In the genomic region with DNA sequence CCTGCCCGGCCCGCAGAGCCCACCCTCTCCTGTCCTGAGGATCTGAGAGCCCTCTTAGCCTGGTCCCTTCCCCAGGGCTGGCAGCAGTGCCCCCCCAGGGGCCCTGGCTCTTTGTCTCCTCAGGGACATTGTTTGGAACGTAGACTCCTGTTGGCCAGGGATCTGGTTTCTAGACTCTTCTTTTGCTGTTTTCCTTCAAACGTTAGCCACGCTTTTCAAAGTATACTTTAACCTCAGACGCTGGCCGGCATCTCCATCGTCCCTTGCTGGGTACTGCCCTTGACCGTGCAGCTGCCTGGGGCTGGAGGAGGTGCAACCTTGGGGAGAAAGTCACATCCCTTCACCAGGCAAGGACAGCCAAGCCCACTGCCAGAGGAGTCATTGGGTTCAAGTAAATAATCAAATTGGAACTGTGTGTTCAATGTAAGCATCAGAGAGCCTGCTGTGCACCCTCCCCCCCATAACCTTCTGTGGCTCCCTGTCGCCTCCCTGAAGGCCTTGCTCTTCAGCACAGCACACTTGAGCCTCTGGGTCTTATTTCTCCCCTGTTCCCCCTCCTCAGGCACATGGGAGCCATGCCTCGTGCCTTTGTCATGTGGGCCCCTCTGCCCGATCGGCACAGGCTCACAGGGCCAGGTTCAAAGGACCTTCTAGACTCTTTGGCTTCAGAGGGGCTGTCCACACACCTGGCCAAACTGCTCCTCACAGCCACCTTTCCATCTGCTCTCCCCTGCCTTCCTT, we compare ENCODE assay signal across 16 cellular contexts. TPM values are rescaled to one million over a fixed set of nuclear protein-coding genes. Genes with fewer than 3 reads are reported as not detected.
DNase-seq lines count a peak whose midpoint lies in the region; ATAC-seq, FAIRE-seq and TF ChIP-seq lines count a peak whose summit lies in the region.
"Had no signal": no experiment of that assay in that cellular context is flagged by ENCODE, and none has a peak within 500 bp of the region (broad histone marks: within the 10 kb centered on the region; RNA-seq: fewer than 3 reads in every experiment).

No MANE protein-coding gene starts in this region.

- H4K20me1 ChIP-seq in PC-3 (ENCODE audit: low read length): no peaks in the 10 kb centered on the region

- H3K4me3 ChIP-seq in body of pancreas (no peak overlapping the region), lower lobe of right lung (no peak overlapping the region), PC-3 (ENCODE audit: low read length) (no peak overlapping the region), Caco-2 (ENCODE audit: low read depth, low read length) (no peak overlapping the region)

- H3F3A ChIP-seq in PC-3 (ENCODE audit: low read length, unreplicated experiment): no peaks in the 10 kb centered on the region

- ATAC-seq in body of pancreas (no peak), lower lobe of right lung (no peak), PC-3 (no peak)
- ATAC-seq: CD8-positive, alpha-beta T cell had no signal

- no peak overlapping the region for H3K4me2 ChIP-seq in PC-3 (ENCODE audit: low read length)

- intact Hi-C loops in body of pancreas (cut with DNase I): loop anchor here (5.0 to 10.0 kb wide), 2 partner anchors 318 to 546 kb away; no protein-coding TSS in a partner anchor
- intact Hi-C loops in lower lobe of right lung (cut with DNase I): no loop called here
- intact Hi-C loops in PC-3 (cut with micrococcal nuclease): loop anchor here (10.0 kb wide), 1 partner anchor 316 kb away; no protein-coding TSS in a partner anchor
- intact Hi-C loops in Caco-2 (cut with micrococcal nuclease; ENCODE audit: unreplicated experiment): no loop called here

- BruUV-seq in PC-3 (replicated peaks; lab: Mats Ljungman, UMichigan) (no TSS peak), Caco-2 (replicated peaks; lab: Mats Ljungman, UMichigan) (no TSS peak)

- H2AFZ ChIP-seq in PC-3 (ENCODE audit: low read length): no peak overlapping the region

- H3K27ac Mint-ChIP-seq in Caco-2 (ENCODE audit: unreplicated experiment): no peak overlapping the region
- H3K27ac Mint-ChIP-seq: CD8-positive, alpha-beta T cell had no signal

- POLR2A ChIA-PET in PC-3 (lab: Charles Lee; ENCODE audit: unreplicated experiment) (no interaction called here), Caco-2 (lab: Charles Lee) (no interaction called here)

- CTCF ChIA-PET in PC-3 (lab: Charles Lee) (interaction anchor here (0.6 kb wide), 1 partner anchor 11 kb away, joined by 3 read pairs; no protein-coding TSS in a partner anchor), Caco-2 (lab: Charles Lee) (no interaction called here)

- 76 to 81% methylated on average over 12 to 13 of the region's 13 CpGs for WGBS in body of pancreas, 2 donors

- no peak for TF ChIP-seq POLR2A in body of pancreas (IDR thresholded peaks at IDR 0.05)

- H3K36me3 ChIP-seq in body of pancreas (replicated peaks in 1 of 2; ENCODE audit: insufficient read depth in 1 of 2, low read depth in 2 of 2) (no peaks in the 10 kb centered on the region), lower lobe of right lung (no peaks in the 10 kb centered on the region), PC-3 (ENCODE audit: low read depth, low read length) (no peaks in the 10 kb centered on the region; the same call in 1 of the 2 replicates), Caco-2 (ENCODE audit: control insufficient read depth, insufficient read depth, low read length) (no peaks in the 10 kb centered on the region)

- no peak overlapping the region for H3K9ac ChIP-seq in PC-3 (ENCODE audit: low read length)

- H3K79me2 ChIP-seq in PC-3 (ENCODE audit: low read length): no peaks in the 10 kb centered on the region

- no peak for FAIRE-seq in GM19239 (lab: Jason Lieb, UNC)
- FAIRE-seq: small intestine had no signal

- no peaks in the 10 kb centered on the region for H3K27me3 Mint-ChIP-seq in Caco-2 (ENCODE audit: insufficient read depth, unreplicated experiment)

- H3K4me1 Mint-ChIP-seq in Caco-2 (ENCODE audit: low read depth, unreplicated experiment): no peaks in the 10 kb centered on the region

- H3K27me3 ChIP-seq in body of pancreas (no peaks in the 10 kb centered on the region), lower lobe of right lung (ENCODE audit: low read depth) (no peaks in the 10 kb centered on the region), PC-3 (ENCODE audit: low read length) (no peaks in the 10 kb centered on the region), Caco-2 (replicated peaks; ENCODE audit: control insufficient read depth, insufficient read depth, low read length) (no peaks in the 10 kb centered on the region)

- no peaks in the 10 kb centered on the region for H3K36me3 Mint-ChIP-seq in Caco-2 (ENCODE audit: insufficient read depth, unreplicated experiment)
- H3K36me3 Mint-ChIP-seq: CD8-positive, alpha-beta T cell had no signal

- peak overlapping the region in 3 of 4 donors; percentile 34 to 73 (median 72) for H3K27ac ChIP-seq in body of pancreas
- H3K27ac ChIP-seq in lower lobe of right lung: peak overlapping the region; percentile 84
- H3K27ac ChIP-seq in substantia nigra (ENCODE audit: low read depth, low read length, poor library complexity, severe bottlenecking): peak overlapping the region; percentile 24
- H3K27ac ChIP-seq in PC-3 (ENCODE audit: low read length): no peak overlapping the region
- H3K27ac ChIP-seq: 22Rv1 had no signal

- H3K4me3 Mint-ChIP-seq in Caco-2 (ENCODE audit: unreplicated experiment): no peak overlapping the region
- H3K4me3 Mint-ChIP-seq: CD8-positive, alpha-beta T cell had no signal

- H3K4me1 ChIP-seq in body of pancreas: peaks cover 24% of the 10 kb centered on the region
- peaks cover 76% of the 10 kb centered on the region for H3K4me1 ChIP-seq in lower lobe of right lung
- H3K4me1 ChIP-seq in PC-3 (ENCODE audit: insufficient read depth, low read length): peaks cover 24% of the 10 kb centered on the region
- H3K4me1 ChIP-seq in Caco-2: no peaks in the 10 kb centered on the region

- no peaks in the 10 kb centered on the region for H3K9me2 ChIP-seq in PC-3 (replicated peaks; ENCODE audit: low read length)

- H3K9me3 Mint-ChIP-seq in Caco-2 (ENCODE audit: unreplicated experiment): no peaks in the 10 kb centered on the region
- H3K9me3 Mint-ChIP-seq: CD8-positive, alpha-beta T cell had no signal

- TF ChIP-seq CTCF in body of pancreas (IDR thresholded peaks at IDR 0.05) (no peak), lower lobe of right lung (IDR thresholded peaks at IDR 0.05) (no peak), PC-3 (conservative IDR thresholded peaks at IDR 0.05; ENCODE audit: low read depth, low read length) (no peak), Caco-2 (IDR thresholded peaks at IDR 0.05; ENCODE audit: insufficient read depth in 1 of 2, low read depth in 1 of 2, low read length in 1 of 2, severe bottlenecking in 1 of 2, unreplicated experiment in 1 of 2) (no peak)

- no peaks in the 10 kb centered on the region for H3K9me3 ChIP-seq in body of pancreas
- H3K9me3 ChIP-seq in lower lobe of right lung: no peaks in the 10 kb centered on the region
- H3K9me3 ChIP-seq in PC-3 (ENCODE audit: low read length): no peaks in the 10 kb centered on the region
- H3K9me3 ChIP-seq in Caco-2: no peaks in the 10 kb centered on the region

- DNase-seq in NCI-H1092 (lab: John Stamatoyannopoulos, UW) (peak; percentile 47), NCI-H1092 treated with DMSO at 0.1 percent for 48 hours (lab: John Stamatoyannopoulos, UW) (no peak), body of pancreas (no peak), lower lobe of right lung (peak; percentile 30), substantia nigra (lab: John Stamatoyannopoulos, UW) (no peak), PC-3 (no peak), Caco-2 (no peak), GM19239 (ENCODE audit: insufficient read length, low spot score) (no peak)
- DNase-seq: activated CD4-positive, CD25-positive, alpha-beta regulatory T cell; activated T-cell treated with anti-CD3 and anti-CD28 coated beads for 4 hours; anterior cingulate cortex; foreskin fibroblast; NCI-H187; small intestine had no signal

RNA-seq across cellular contexts. Expression of gene WNT7B, which starts 21.8 kb away (rescaled TPM):
- 1 to 10 TPM in 1 of 2 donors, not detected in 1; 2.1 TPM for total RNA-seq in body of pancreas
- 6.3 TPM for total RNA-seq in lower lobe of right lung
- 42.0 and 73.1 TPM in 2 replicates for total RNA-seq in PC-3 (2014; rRNA removed)
- 0.57 and 0.77 TPM in 2 replicates for total RNA-seq in Caco-2 (2022)
- total RNA-seq: CD8-positive, alpha-beta T cell had no signal

Comparison
In these comparisons a context has a peak if more than half of its experiments do, and no peak if none do; other contexts are left out.
1. DNase-seq: peak in NCI-H1092 (single experiment) and lower lobe of right lung (single experiment); none in NCI-H1092 treated with DMSO at 0.1 percent for 48 hours (single experiment), body of pancreas (0 of 4), substantia nigra (0 of 49), PC-3 (single experiment), Caco-2 (0 of 2) and GM19239 (single experiment).
2. intact Hi-C loops: an anchor here in body of pancreas (5.0 to 10.0 kb wide) and PC-3 (10.0 kb wide); none called in lower lobe of right lung and Caco-2.